ENCODE assay signal across 14 cellular contexts in the genomic region with DNA sequence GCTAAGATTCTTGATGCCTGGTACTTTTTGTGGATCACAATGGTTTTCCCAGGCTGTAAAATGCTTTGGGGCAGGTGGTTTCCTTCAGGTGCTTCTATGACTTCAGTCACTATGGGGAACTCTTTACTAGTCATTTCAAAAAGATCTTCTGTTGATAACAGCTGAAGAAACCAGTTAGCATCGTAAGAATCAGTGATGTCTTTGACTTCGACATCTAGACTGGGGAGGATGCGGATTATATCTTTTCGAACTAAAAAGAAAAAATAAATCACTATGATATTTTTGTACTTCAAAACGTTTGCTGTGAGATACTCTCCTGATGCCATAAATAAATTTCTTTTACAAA.
"Had no signal": no experiment of that assay in that cellular context is flagged by ENCODE, and none has a peak within 500 bp of the region (broad histone marks: within the 10 kb centered on the region; RNA-seq: fewer than 3 reads in every experiment).

No MANE protein-coding gene starts in this region.

- H3K4me3 Mint-ChIP-seq: memory B cell, neural progenitor cell, WTC11 had no signal

- H3K4me1 ChIP-seq: breast epithelium, left ventricle myocardium inferior, neural progenitor cell, pancreas, thyroid gland had no signal

- ATAC-seq: pancreas, WTC11 had no signal

- H3K9me3 Mint-ChIP-seq: memory B cell, neural progenitor cell, WTC11 had no signal

- H3K4me1 Mint-ChIP-seq: memory B cell, neural progenitor cell had no signal

- H3K27me3 Mint-ChIP-seq: memory B cell had no signal

- H3K4me3 ChIP-seq: breast epithelium, hepatocyte, left ventricle myocardium inferior, neural progenitor cell, pancreas, SK-N-MC, thyroid gland had no signal

- H3K36me3 ChIP-seq: breast epithelium, left ventricle myocardium inferior, neural progenitor cell, pancreas, thyroid gland had no signal

- H3K27ac ChIP-seq: breast epithelium, hepatocyte, left ventricle myocardium inferior, neural progenitor cell, pancreas, SK-N-MC, thyroid gland had no signal

- H3K36me3 Mint-ChIP-seq: memory B cell, neural progenitor cell, WTC11 had no signal

- H3K27ac Mint-ChIP-seq: memory B cell, neural progenitor cell, WTC11 had no signal

- H3K27me3 ChIP-seq: breast epithelium, hepatocyte, neural progenitor cell, pancreas, thyroid gland had no signal

- H3K9me3 ChIP-seq: breast epithelium, left ventricle myocardium inferior, pancreas, thyroid gland had no signal

- DNase-seq: activated CD4-positive, alpha-beta T cell treated with anti-CD3 and anti-CD28 coated beads, Interleukin-2, amount 50 U/mL, for 4 hours; activated naive CD4-positive, alpha-beta T cell; aorta; kidney; left ventricle myocardium inferior; pancreas; stimulated activated CD4-positive, alpha-beta T cell treated with anti-CD3 and anti-CD28 coated beads, Interleukin-4, amount 100 ng/mL, for 1 hour; thyroid gland had no signal
